In the genomic region with DNA sequence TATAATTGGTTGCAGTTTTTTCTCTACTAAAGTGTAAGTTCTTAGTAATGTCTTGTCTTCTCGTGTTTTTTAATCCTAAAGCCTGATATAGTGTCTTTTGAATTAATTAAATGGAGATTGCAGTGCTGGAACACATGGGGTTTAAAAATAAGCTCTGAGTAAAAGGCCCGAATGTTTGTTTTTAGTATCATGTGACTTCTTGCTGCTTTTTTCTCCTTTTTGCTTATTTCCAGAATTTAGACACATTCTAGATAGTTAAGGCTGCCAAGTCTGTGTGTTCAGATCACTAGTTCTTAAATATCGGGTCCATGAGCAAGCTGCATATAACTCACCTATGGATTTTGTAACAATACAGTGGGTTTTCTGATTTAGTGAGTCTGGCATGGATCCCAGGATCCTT, we compare ENCODE assay signal across 2 cellular contexts.
TF ChIP-seq lines count a peak whose summit lies in the region.

No MANE protein-coding gene starts in this region.

TF ChIP-seq in IMR-90, 13 proteins besides CTCF, POLR2A, EP300 and RAD21:
- TF ChIP-seq, protein P1, sequence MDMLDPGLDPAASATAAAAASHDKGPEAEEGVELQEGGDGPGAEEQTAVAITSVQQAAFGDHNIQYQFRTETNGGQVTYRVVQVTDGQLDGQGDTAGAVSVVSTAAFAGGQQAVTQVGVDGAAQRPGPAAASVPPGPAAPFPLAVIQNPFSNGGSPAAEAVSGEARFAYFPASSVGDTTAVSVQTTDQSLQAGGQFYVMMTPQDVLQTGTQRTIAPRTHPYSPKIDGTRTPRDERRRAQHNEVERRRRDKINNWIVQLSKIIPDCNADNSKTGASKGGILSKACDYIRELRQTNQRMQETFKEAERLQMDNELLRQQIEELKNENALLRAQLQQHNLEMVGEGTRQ (IDR thresholded peaks at IDR 0.05; ENCODE audit: low read depth, low read length) = peak; percentile 30; the same call in 1 of the 2 replicates
- no peak for TF ChIP-seq BHLHE40 (IDR thresholded peaks at IDR 0.05; ENCODE audit: low read depth, low read length)

TF ChIP-seq in K562, 482 proteins besides CTCF, POLR2A, EP300 and RAD21:
- TF ChIP-seq HDAC2 (IDR thresholded peaks at IDR 0.05) (no peak), TFE3 (CRISPR knock-in tag; IDR thresholded peaks at IDR 0.05) (peak; percentile 65)
